Comparison of ENCODE assay signal across 25 cellular contexts in the genomic region with DNA sequence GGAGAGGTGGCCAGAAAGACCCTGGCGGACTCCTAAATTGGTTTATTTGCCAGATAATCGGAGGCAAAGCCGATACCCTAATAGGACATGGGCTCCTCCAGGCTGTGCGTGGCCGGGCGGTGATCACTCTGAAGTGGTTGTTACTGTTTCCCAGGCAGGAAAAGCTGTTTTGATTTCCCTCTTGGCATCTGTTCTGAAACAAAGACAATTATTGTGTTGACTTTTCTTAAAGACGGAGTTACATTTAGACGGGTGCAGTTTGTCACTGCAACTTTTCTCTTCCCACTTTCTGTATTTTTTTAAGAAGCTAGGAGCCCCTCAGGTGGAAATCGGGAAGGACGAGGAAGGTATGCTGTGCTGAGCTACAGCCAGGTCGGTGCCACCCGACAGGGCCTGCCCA.
"Had no signal": no experiment of that assay in that cellular context is flagged by ENCODE, and none has a peak within 500 bp of the region (broad histone marks: within the 10 kb centered on the region; RNA-seq: fewer than 3 reads in every experiment).

No MANE protein-coding gene starts in this region.

- DNase-seq: activated CD4-positive, alpha-beta memory T cell treated with anti-CD3 and anti-CD28 coated beads, Interleukin-2, amount 10 ng/mL, durations not matched to agents 7 days and 5 days; activated CD4-positive, alpha-beta T cell treated with anti-CD3 and anti-CD28 coated beads for 1 hour; activated CD4-positive, alpha-beta T cell treated with anti-CD3 and anti-CD28 coated beads for 4 hours; activated CD4-positive, alpha-beta T cell treated with anti-CD3 and anti-CD28 coated beads, Interleukin-2, amount 10 ng/mL, durations not matched to agents 7 days and 5 days; activated CD4-positive, alpha-beta T cell treated with anti-CD3 and anti-CD28 coated beads, Interleukin-2, amount 50 U/mL, for 4 hours; activated CD8-positive, alpha-beta memory T cell treated with anti-CD3 and anti-CD28 coated beads, Interleukin-2, amount 50 U/mL, for 48 hours; activated gamma-delta T cell; activated naive CD4-positive, alpha-beta T cell; activated naive CD4-positive, alpha-beta T cell treated with anti-CD3 and anti-CD28 coated beads, Interleukin-2, amount 10 ng/mL, durations not matched to agents 7 days and 5 days; activated naive CD8-positive, alpha-beta T cell treated with anti-CD3 and anti-CD28 coated beads, Interleukin-2, amount 10 ng/mL, durations not matched to agents 7 days and 5 days; activated T-cell treated with anti-CD3 and anti-CD28 coated beads for 4 hours; activated T-cell treated with anti-CD3 and anti-CD28 coated beads, Interleukin-2, amount 50 U/mL, for 24 hours; activated T-cell treated with anti-CD3 and anti-CD28 coated beads, Interleukin-2, amount 50 U/mL, for 72 hours; caudate nucleus; cortex of kidney; dermis blood vessel endothelial cell; effector CD4-positive, alpha-beta T cell; effector memory CD8-positive, alpha-beta T cell; esophagus squamous epithelium; head of caudate nucleus; T-cell; T1000 had no signal

- H3K27ac Mint-ChIP-seq: activated CD4-positive, alpha-beta memory T cell treated with anti-CD3 and anti-CD28 coated beads, Interleukin-2, amount 10 ng/mL, durations not matched to agents 7 days and 5 days; activated CD4-positive, alpha-beta T cell treated with anti-CD3 and anti-CD28 coated beads, Interleukin-2, amount 10 ng/mL, durations not matched to agents 7 days and 5 days; activated naive CD4-positive, alpha-beta T cell treated with anti-CD3 and anti-CD28 coated beads, Interleukin-2, amount 10 ng/mL, durations not matched to agents 7 days and 5 days; activated naive CD4-positive, alpha-beta T cell treated with anti-CD3 and anti-CD28 coated beads, Interleukin-2, amount 50 U/mL, for 72 hours; activated naive CD8-positive, alpha-beta T cell treated with anti-CD3 and anti-CD28 coated beads, Interleukin-2, amount 10 ng/mL, durations not matched to agents 7 days and 5 days; activated T-cell treated with anti-CD3 and anti-CD28 coated beads, Interleukin-2, amount 50 U/mL, for 24 hours; activated T-cell treated with anti-CD3 and anti-CD28 coated beads, Interleukin-2, amount 50 U/mL, for 72 hours; effector memory CD8-positive, alpha-beta T cell; T-cell; T-helper 1 cell treated with Interleukin-12 subunit alpha and Interleukin-12 subunit beta and Interleukin-4 antibody, amounts not matched to agents 30 μg/mL and 1 μg/mL, for 36 hours; T-helper 2 cell treated with Interferon-gamma antibody and Interleukin-4, amounts not matched to agents 5 μg/mL and 100 μg/mL, for 36 hours had no signal

- H3K9me3 Mint-ChIP-seq: activated T-cell treated with anti-CD3 and anti-CD28 coated beads, Interleukin-2, amount 50 U/mL, for 24 hours; effector memory CD8-positive, alpha-beta T cell; T-cell; T-helper 1 cell treated with Interleukin-12 subunit alpha and Interleukin-12 subunit beta and Interleukin-4 antibody, amounts not matched to agents 30 μg/mL and 1 μg/mL, for 36 hours had no signal

- H3K27me3 Mint-ChIP-seq: activated CD4-positive, alpha-beta memory T cell treated with anti-CD3 and anti-CD28 coated beads, Interleukin-2, amount 10 ng/mL, durations not matched to agents 7 days and 5 days; activated CD4-positive, alpha-beta T cell treated with anti-CD3 and anti-CD28 coated beads, Interleukin-2, amount 10 ng/mL, durations not matched to agents 7 days and 5 days; activated naive CD4-positive, alpha-beta T cell treated with anti-CD3 and anti-CD28 coated beads, Interleukin-2, amount 10 ng/mL, durations not matched to agents 7 days and 5 days; activated naive CD8-positive, alpha-beta T cell treated with anti-CD3 and anti-CD28 coated beads, Interleukin-2, amount 10 ng/mL, durations not matched to agents 7 days and 5 days; activated T-cell treated with anti-CD3 and anti-CD28 coated beads, Interleukin-2, amount 50 U/mL, for 24 hours had no signal

- H3K4me3 Mint-ChIP-seq: activated CD4-positive, alpha-beta memory T cell treated with anti-CD3 and anti-CD28 coated beads, Interleukin-2, amount 10 ng/mL, durations not matched to agents 7 days and 5 days; activated CD4-positive, alpha-beta T cell treated with anti-CD3 and anti-CD28 coated beads, Interleukin-2, amount 10 ng/mL, durations not matched to agents 7 days and 5 days; activated naive CD4-positive, alpha-beta T cell treated with anti-CD3 and anti-CD28 coated beads, Interleukin-2, amount 10 ng/mL, durations not matched to agents 7 days and 5 days; activated naive CD8-positive, alpha-beta T cell treated with anti-CD3 and anti-CD28 coated beads, Interleukin-2, amount 10 ng/mL, durations not matched to agents 7 days and 5 days; activated T-cell treated with anti-CD3 and anti-CD28 coated beads, Interleukin-2, amount 50 U/mL, for 24 hours; activated T-cell treated with anti-CD3 and anti-CD28 coated beads, Interleukin-2, amount 50 U/mL, for 72 hours; effector memory CD8-positive, alpha-beta T cell; T-cell; T-helper 1 cell treated with Interleukin-12 subunit alpha and Interleukin-12 subunit beta and Interleukin-4 antibody, amounts not matched to agents 30 μg/mL and 1 μg/mL, for 36 hours; T-helper 2 cell treated with Interferon-gamma antibody and Interleukin-4, amounts not matched to agents 5 μg/mL and 100 μg/mL, for 36 hours had no signal

- H3K36me3 Mint-ChIP-seq: activated naive CD4-positive, alpha-beta T cell treated with anti-CD3 and anti-CD28 coated beads, Interleukin-2, amount 10 ng/mL, durations not matched to agents 7 days and 5 days; activated naive CD4-positive, alpha-beta T cell treated with anti-CD3 and anti-CD28 coated beads, Interleukin-2, amount 50 U/mL, for 72 hours; activated naive CD8-positive, alpha-beta T cell treated with anti-CD3 and anti-CD28 coated beads, Interleukin-2, amount 10 ng/mL, durations not matched to agents 7 days and 5 days; T-cell had no signal

- H3K4me1 Mint-ChIP-seq: activated CD4-positive, alpha-beta memory T cell treated with anti-CD3 and anti-CD28 coated beads, Interleukin-2, amount 10 ng/mL, durations not matched to agents 7 days and 5 days; activated CD4-positive, alpha-beta T cell treated with anti-CD3 and anti-CD28 coated beads, Interleukin-2, amount 10 ng/mL, durations not matched to agents 7 days and 5 days; activated naive CD4-positive, alpha-beta T cell treated with anti-CD3 and anti-CD28 coated beads, Interleukin-2, amount 10 ng/mL, durations not matched to agents 7 days and 5 days; activated naive CD8-positive, alpha-beta T cell treated with anti-CD3 and anti-CD28 coated beads, Interleukin-2, amount 10 ng/mL, durations not matched to agents 7 days and 5 days; T-cell had no signal

- ATAC-seq: activated naive CD4-positive, alpha-beta T cell treated with anti-CD3 and anti-CD28 coated beads, Interleukin-2, amount 50 U/mL, for 72 hours; activated T-cell treated with anti-CD3 and anti-CD28 coated beads, Interleukin-2, amount 50 U/mL, for 72 hours; effector memory CD8-positive, alpha-beta T cell; T-cell had no signal
